Comparison of ENCODE assay signal across 17 cellular contexts in the genomic region with DNA sequence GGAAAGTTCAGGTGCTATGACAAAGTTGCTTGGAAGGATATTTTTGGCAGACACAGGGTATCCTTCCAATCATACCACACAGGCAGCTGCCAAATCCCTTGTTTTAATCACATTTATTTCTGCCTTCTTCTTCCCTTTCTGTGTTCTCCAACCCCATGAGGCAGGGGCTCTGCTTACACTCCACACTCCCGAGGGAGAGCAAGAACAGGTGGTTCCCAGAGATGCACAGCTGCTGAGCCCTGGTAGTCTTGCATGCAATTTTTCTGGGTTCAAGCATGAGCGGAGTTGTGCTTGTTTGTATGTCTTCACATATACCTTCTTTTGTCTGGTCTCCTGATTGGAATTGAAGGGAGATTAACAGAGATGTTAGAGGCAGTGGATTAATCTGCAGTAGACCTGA.
"Had no signal": no experiment of that assay in that cellular context is flagged by ENCODE, and none has a peak within 500 bp of the region (broad histone marks: within the 10 kb centered on the region; RNA-seq: fewer than 3 reads in every experiment).

No MANE protein-coding gene starts in this region.

- ATAC-seq: activated CD4-positive, alpha-beta T cell treated with anti-CD3 and anti-CD28 coated beads for 36 hours; gastroesophageal sphincter; heart right ventricle; WTC11 had no signal

- DNase-seq: activated CD4-positive, alpha-beta memory T cell treated with anti-CD3 and anti-CD28 coated beads for 36 hours; activated CD4-positive, alpha-beta T cell treated with anti-CD3 and anti-CD28 coated beads for 36 hours; activated gamma-delta T cell treated with Interleukin-2 at 50 U/mL for 16 hours; activated T-cell treated with anti-CD3 and anti-CD28 coated beads for 4 hours; effector CD4-positive, alpha-beta T cell; heart right ventricle; kidney glomerular epithelial cell; left ventricle myocardium inferior; mammary epithelial cell; midbrain; occipital lobe; retina; stimulated activated CD8-positive, alpha-beta memory T cell treated with anti-CD3 and anti-CD28 coated beads, Interleukin-4, amount 100 ng/mL, for 48 hours; stimulated activated naive CD4-positive, alpha-beta T cell; thyroid gland had no signal
